Comparison of ENCODE assay signal across 1 cellular context in the genomic region with DNA sequence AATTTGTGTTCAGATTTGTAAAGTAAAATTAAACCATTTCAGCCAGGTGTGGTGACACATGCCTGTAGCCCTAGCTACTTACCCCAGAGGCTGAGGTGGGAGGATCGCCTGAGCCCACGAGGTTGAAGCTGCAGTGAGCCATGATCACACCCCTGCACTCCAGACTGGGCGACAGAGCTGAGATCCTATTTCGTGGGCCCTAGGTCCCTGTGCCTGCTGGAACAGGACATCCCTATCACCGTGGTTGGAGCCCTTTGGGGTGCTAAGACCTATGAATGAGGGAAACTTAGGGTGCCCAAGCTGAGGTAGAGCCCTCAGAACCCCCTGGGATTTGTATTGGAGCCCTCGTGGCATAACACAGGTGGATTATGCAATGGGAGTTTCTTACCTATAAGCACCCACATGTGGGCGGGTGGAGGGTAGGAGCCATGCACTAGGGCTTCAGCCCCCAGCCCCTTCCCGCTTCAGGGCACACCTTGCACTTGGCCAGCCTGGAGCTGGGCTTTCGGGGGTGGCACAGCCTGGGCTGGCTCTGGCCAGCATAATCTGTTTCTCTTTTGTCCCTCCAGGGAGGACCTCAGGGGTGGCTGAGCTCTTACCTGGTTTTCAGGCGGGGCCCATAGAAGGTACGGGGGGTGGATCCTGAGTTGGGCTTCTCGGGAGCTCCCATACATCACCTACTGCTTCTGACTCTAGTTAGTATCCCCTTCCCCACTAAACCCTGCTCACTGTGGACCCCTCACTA.
TF ChIP-seq lines count a peak whose summit lies in the region.

No MANE protein-coding gene starts in this region.

TF ChIP-seq in IMR-90, 13 proteins besides CTCF, POLR2A, EP300 and RAD21:
- TF ChIP-seq MXI1 (IDR thresholded peaks at IDR 0.05; ENCODE audit: borderline replicate concordance, low read depth, low read length) (no peak), CEBPB (IDR thresholded peaks at IDR 0.05; ENCODE audit: low read depth, low read length) (no peak), SMC3 (IDR thresholded peaks at IDR 0.05; ENCODE audit: low read depth, low read length) (no peak), CHD1 (IDR thresholded peaks at IDR 0.05; ENCODE audit: low read depth, low read length) (no peak)
- TF ChIP-seq, protein P1, sequence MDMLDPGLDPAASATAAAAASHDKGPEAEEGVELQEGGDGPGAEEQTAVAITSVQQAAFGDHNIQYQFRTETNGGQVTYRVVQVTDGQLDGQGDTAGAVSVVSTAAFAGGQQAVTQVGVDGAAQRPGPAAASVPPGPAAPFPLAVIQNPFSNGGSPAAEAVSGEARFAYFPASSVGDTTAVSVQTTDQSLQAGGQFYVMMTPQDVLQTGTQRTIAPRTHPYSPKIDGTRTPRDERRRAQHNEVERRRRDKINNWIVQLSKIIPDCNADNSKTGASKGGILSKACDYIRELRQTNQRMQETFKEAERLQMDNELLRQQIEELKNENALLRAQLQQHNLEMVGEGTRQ (IDR thresholded peaks at IDR 0.05; ENCODE audit: low read depth, low read length), result no peak
- TF ChIP-seq, protein P2, sequence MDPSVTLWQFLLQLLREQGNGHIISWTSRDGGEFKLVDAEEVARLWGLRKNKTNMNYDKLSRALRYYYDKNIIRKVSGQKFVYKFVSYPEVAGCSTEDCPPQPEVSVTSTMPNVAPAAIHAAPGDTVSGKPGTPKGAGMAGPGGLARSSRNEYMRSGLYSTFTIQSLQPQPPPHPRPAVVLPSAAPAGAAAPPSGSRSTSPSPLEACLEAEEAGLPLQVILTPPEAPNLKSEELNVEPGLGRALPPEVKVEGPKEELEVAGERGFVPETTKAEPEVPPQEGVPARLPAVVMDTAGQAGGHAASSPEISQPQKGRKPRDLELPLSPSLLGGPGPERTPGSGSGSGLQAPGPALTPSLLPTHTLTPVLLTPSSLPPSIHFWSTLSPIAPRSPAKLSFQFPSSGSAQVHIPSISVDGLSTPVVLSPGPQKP (IDR thresholded peaks at IDR 0.05; ENCODE audit: borderline replicate concordance, low read depth, low read length), result no peak
